In genomic region chr11:79047356-79047755, GRCh38 we compare ENCODE assay signal across 25 cellular contexts.
DNase-seq lines count a peak whose midpoint lies in the region; ATAC-seq and TF ChIP-seq lines count a peak whose summit lies in the region.
"Had no signal": no experiment of that assay in that cellular context is flagged by ENCODE, and none has a peak within 500 bp of the region (broad histone marks: within the 10 kb centered on the region; RNA-seq: fewer than 3 reads in every experiment).

No MANE protein-coding gene starts in this region.

- H3K4me3 ChIP-seq in SK-N-SH (ENCODE audit: low read depth in 2 of 2, low read length in 1 of 2) = no peak overlapping the region
- no peak overlapping the region for H3K4me3 ChIP-seq in brain microvascular endothelial cell (ENCODE audit: low read depth, low read length)
- H3K4me3 ChIP-seq: BLaER1, GM23338, HAP-1, PC-9, SK-N-MC had no signal

- no peaks in the 10 kb centered on the region for H3K9me2 ChIP-seq in SK-N-SH

- intact Hi-C loops in activated CD8-positive, alpha-beta T cell treated with anti-CD3 and anti-CD28 coated beads for 36 hours (cut with micrococcal nuclease) = no loop called here

- peak; percentile 10 for DNase-seq in NCI-H1092 treated with DMSO at 0.1 percent for 48 hours (lab: John Stamatoyannopoulos, UW)
- no peak for DNase-seq in NCI-H1092 (lab: John Stamatoyannopoulos, UW)
- DNase-seq in SK-N-SH = no peak
- DNase-seq in glutamatergic neuron = peak; percentile 42
- DNase-seq in brain microvascular endothelial cell = no peak
- no peak for DNase-seq in activated CD8-positive, alpha-beta T cell treated with anti-CD3 and anti-CD28 coated beads for 36 hours
- DNase-seq: ACHN; Caco-2; CD4-positive, alpha-beta T cell; DMS153; MV-4-11; NCI-H1436 treated with DMSO at 0.1 percent for 48 hours; NCI-H2029 treated with DMSO at 0.1 percent for 48 hours; PC-9; RPMI8226; SHP77; T-cell had no signal

- peaks cover 17% of the 10 kb centered on the region for H3K9me3 Mint-ChIP-seq in glutamatergic neuron (ENCODE audit: unreplicated experiment)
- no peaks in the 10 kb centered on the region for H3K9me3 Mint-ChIP-seq in activated CD8-positive, alpha-beta T cell treated with anti-CD3 and anti-CD28 coated beads for 36 hours
- H3K9me3 Mint-ChIP-seq: CD4-positive, alpha-beta T cell; GM23338 had no signal

- H3K27me3 Mint-ChIP-seq in glutamatergic neuron (ENCODE audit: unreplicated experiment) = peaks cover 11% of the 10 kb centered on the region
- peaks cover 1% of the 10 kb centered on the region for H3K27me3 Mint-ChIP-seq in activated CD8-positive, alpha-beta T cell treated with anti-CD3 and anti-CD28 coated beads for 36 hours

- no peak overlapping the region for H3K9ac ChIP-seq in SK-N-SH
- H3K9ac ChIP-seq: BLaER1, KMS-11 had no signal

- peaks cover 11 to 55% of the 10 kb centered on the region in 2 experiments; a peak in 3 of 4 replicates for H3K4me1 ChIP-seq in SK-N-SH (ENCODE audit: control insufficient read depth in 1 of 2, insufficient read depth in 2 of 2, low read depth in 1 of 2, low read length in 1 of 2)
- H3K4me1 ChIP-seq: Caco-2, HAP-1 had no signal

- POLR2A ChIA-PET in SK-N-SH (lab: Yijun Ruan, JAX) = interaction anchor here (0.6 kb wide), 1 partner anchor 71 kb away, joined by 4 read pairs; no protein-coding TSS in a partner anchor
- POLR2A ChIA-PET in activated CD8-positive, alpha-beta T cell treated with anti-CD3 and anti-CD28 coated beads for 36 hours (lab: Charles Lee) = no interaction called here

- in situ Hi-C loops in brain microvascular endothelial cell (cut with HindIII; ENCODE audit: low pct_ligation_motif_present, low sequenced_read_pairs) = no loop called here

- 81% methylated on average over 5 of the region's 7 CpGs for WGBS in SK-N-SH (ENCODE audit: low lambda C conversion rate)

- H3K27ac Mint-ChIP-seq in glutamatergic neuron (ENCODE audit: unreplicated experiment) = peak overlapping the region; percentile 20
- no peak overlapping the region for H3K27ac Mint-ChIP-seq in activated CD8-positive, alpha-beta T cell treated with anti-CD3 and anti-CD28 coated beads for 36 hours
- H3K27ac Mint-ChIP-seq: CD4-positive, alpha-beta T cell; GM23338; T-cell had no signal

- H3K9me3 ChIP-seq in SK-N-SH = no peaks in the 10 kb centered on the region
- H3K9me3 ChIP-seq: BLaER1, Caco-2, HAP-1 had no signal

- no peaks in the 10 kb centered on the region for H3K79me2 ChIP-seq in SK-N-SH (ENCODE audit: insufficient read depth)

- CTCF ChIA-PET in SK-N-SH (lab: Yijun Ruan, JAX) = interaction anchor here (0.6 to 2.0 kb wide), 5 partner anchors 9 to 402 kb away, joined by 3 to 11 read pairs (median 6); no protein-coding TSS in a partner anchor
- CTCF ChIA-PET in activated CD8-positive, alpha-beta T cell treated with anti-CD3 and anti-CD28 coated beads for 36 hours (lab: Charles Lee) = interaction anchor here (0.9 kb wide), 1 partner anchor 402 kb away, joined by 3 read pairs; no protein-coding TSS in a partner anchor

- H3F3A ChIP-seq in SK-N-SH (replicated peaks; ENCODE audit: insufficient read depth) = no peaks in the 10 kb centered on the region

- peaks cover 48% of the 10 kb centered on the region for H3K4me1 Mint-ChIP-seq in glutamatergic neuron (ENCODE audit: low read depth, unreplicated experiment)
- H3K4me1 Mint-ChIP-seq in activated CD8-positive, alpha-beta T cell treated with anti-CD3 and anti-CD28 coated beads for 36 hours (ENCODE audit: low read depth) = no peaks in the 10 kb centered on the region
- H3K4me1 Mint-ChIP-seq: T-cell had no signal

- peak; percentile 15; the same call in 1 of the 2 replicates for TF ChIP-seq RAD21 in SK-N-SH (IDR thresholded peaks at IDR 0.05; ENCODE audit: low read length)

- H3K4me3 Mint-ChIP-seq in glutamatergic neuron (ENCODE audit: unreplicated experiment) = no peak overlapping the region
- no peak overlapping the region for H3K4me3 Mint-ChIP-seq in activated CD8-positive, alpha-beta T cell treated with anti-CD3 and anti-CD28 coated beads for 36 hours
- H3K4me3 Mint-ChIP-seq: CD4-positive, alpha-beta T cell; GM23338; T-cell had no signal

- peaks cover 4% of the 10 kb centered on the region for H3K36me3 Mint-ChIP-seq in glutamatergic neuron (ENCODE audit: unreplicated experiment)
- no peaks in the 10 kb centered on the region for H3K36me3 Mint-ChIP-seq in activated CD8-positive, alpha-beta T cell treated with anti-CD3 and anti-CD28 coated beads for 36 hours (ENCODE audit: low read depth)
- H3K36me3 Mint-ChIP-seq: T-cell had no signal

- TF ChIP-seq EP300 in SK-N-SH (IDR thresholded peaks at IDR 0.05; ENCODE audit: borderline replicate concordance in 1 of 2, low read depth in 1 of 2, low read length in 1 of 2) = peak in 1 of 2 experiments; percentile 29; a peak in 1 of 4 replicates

- no peak overlapping the region for H3K4me2 ChIP-seq in SK-N-SH
- H3K4me2 ChIP-seq: BLaER1, GM23338, KMS-11, PC-9 had no signal

- H2AFZ ChIP-seq in SK-N-SH (ENCODE audit: low read depth) = no peak overlapping the region
- H2AFZ ChIP-seq: GM23338, PC-9 had no signal

- no peak for ATAC-seq in SK-N-SH treated with all-trans-retinoic acid at 6 μM for 48 hours
- ATAC-seq in activated CD8-positive, alpha-beta T cell treated with anti-CD3 and anti-CD28 coated beads for 36 hours = no peak
- no peak for ATAC-seq in HG02852 (IDR thresholded peaks at IDR 0.05; ENCODE audit: unreplicated experiment)
- ATAC-seq: GM23338, T-cell had no signal

- H3K27ac ChIP-seq in SK-N-SH (ENCODE audit: low read depth in 2 of 2, low read length in 1 of 2) = peak overlapping the region in 1 of 2 experiments; percentile 96; a peak in 2 of 4 replicates
- H3K27ac ChIP-seq in brain microvascular endothelial cell = no peak overlapping the region
- H3K27ac ChIP-seq: 22Rv1, BLaER1, KMS-11, PC-9, SK-N-MC had no signal

- H3K36me3 ChIP-seq in SK-N-SH (replicated peaks in 1 of 2; ENCODE audit: control insufficient read depth in 1 of 2, insufficient read depth in 2 of 2, low read length in 1 of 2) (no peaks in the 10 kb centered on the region), brain microvascular endothelial cell (replicated peaks) (no peaks in the 10 kb centered on the region)
- H3K36me3 ChIP-seq: HAP-1 had no signal

- H4K20me1 ChIP-seq in SK-N-SH (ENCODE audit: insufficient read depth) = no peaks in the 10 kb centered on the region

- H3K27me3 ChIP-seq in SK-N-SH (ENCODE audit: insufficient read depth) (no peaks in the 10 kb centered on the region), brain microvascular endothelial cell (replicated peaks) (no peaks in the 10 kb centered on the region)
- H3K27me3 ChIP-seq: BLaER1 had no signal

- no peak for TF ChIP-seq CTCF in SK-N-SH (IDR thresholded peaks at IDR 0.05)
- no peak for TF ChIP-seq CTCF in glutamatergic neuron (IDR thresholded peaks at IDR 0.05; ENCODE audit: partially characterized antibody, unreplicated experiment)
- no peak for TF ChIP-seq CTCF in brain microvascular endothelial cell (IDR thresholded peaks at IDR 0.05; ENCODE audit: low read depth, low read length, missing control alignments)
- no peak for TF ChIP-seq CTCF in activated CD8-positive, alpha-beta T cell treated with anti-CD3 and anti-CD28 coated beads for 36 hours (IDR thresholded peaks at IDR 0.05)

TF ChIP-seq in SK-N-SH, 30 proteins besides CTCF, POLR2A, EP300 and RAD21:
- TF ChIP-seq ELF1 (IDR thresholded peaks at IDR 0.05) = no peak
- peak; percentile 42; the same call in 1 of the 2 replicates for TF ChIP-seq MXI1 (IDR thresholded peaks at IDR 0.05; ENCODE audit: low read depth, low read length)

TF ChIP-seq in SK-N-SH treated with all-trans-retinoic acid at 6 μM for 48 hours, 23 proteins besides CTCF, POLR2A, EP300 and RAD21 (continues in another document):
- TF ChIP-seq ZFP30 (CRISPR knock-in tag; IDR thresholded peaks at IDR 0.05) (no peak), ZNF70 (CRISPR knock-in tag; IDR thresholded peaks at IDR 0.05) (no peak), GLIS3 (CRISPR knock-in tag; IDR thresholded peaks at IDR 0.05) (no peak), ARNTL (CRISPR knock-in tag; IDR thresholded peaks at IDR 0.05; ENCODE audit: borderline replicate concordance, low read depth) (no peak), ZNF8 (CRISPR knock-in tag; IDR thresholded peaks at IDR 0.05) (no peak), BACH2 (CRISPR knock-in tag; IDR thresholded peaks at IDR 0.05; ENCODE audit: borderline replicate concordance) (no peak), CSRNP3 (CRISPR knock-in tag; IDR thresholded peaks at IDR 0.05) (no peak), SNAI2 (CRISPR knock-in tag; IDR thresholded peaks at IDR 0.05) (no peak), ZC3H10 (CRISPR knock-in tag; IDR thresholded peaks at IDR 0.05) (no peak), OSR1 (CRISPR knock-in tag; IDR thresholded peaks at IDR 0.05) (no peak), CSDC2 (CRISPR knock-in tag; IDR thresholded peaks at IDR 0.05) (no peak), ISL1 (CRISPR knock-in tag; IDR thresholded peaks at IDR 0.05) (no peak), ZNF565 (CRISPR knock-in tag; conservative IDR thresholded peaks at IDR 0.05; ENCODE audit: low read depth) (no peak), ESRRG (CRISPR knock-in tag; IDR thresholded peaks at IDR 0.05) (no peak)

Comparison
In these comparisons a context has a peak if more than half of its experiments do, and no peak if none do; other contexts are left out.
1. DNase-seq: peak in NCI-H1092 treated with DMSO at 0.1 percent for 48 hours (single experiment) and glutamatergic neuron (single experiment); none in NCI-H1092 (single experiment), SK-N-SH (single experiment), brain microvascular endothelial cell (single experiment) and activated CD8-positive, alpha-beta T cell treated with anti-CD3 and anti-CD28 coated beads for 36 hours (single experiment).